ENCODE assay signal across 11 cellular contexts in the genomic region with DNA sequence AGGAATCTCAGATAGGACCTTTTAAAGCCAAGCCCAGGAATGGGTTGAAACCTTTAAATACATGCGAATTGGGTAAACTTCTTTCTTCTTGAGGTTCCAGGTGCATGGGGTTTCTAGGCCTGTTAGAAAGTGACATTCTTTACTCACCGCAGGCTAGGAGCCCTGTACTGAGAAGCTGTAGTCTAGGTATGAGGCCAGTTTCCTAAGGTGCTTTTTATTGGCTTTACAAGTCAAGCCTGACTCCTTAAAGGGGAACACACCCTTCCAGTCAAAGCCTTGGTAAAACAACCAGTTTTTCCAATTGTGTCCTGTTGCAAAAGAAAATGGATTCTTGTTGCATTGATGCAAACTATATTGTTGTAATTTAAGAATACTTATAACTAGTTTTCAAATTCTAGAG.
A peak's percentile ranks its signal among the peaks of the same experiment; 100 is the strongest.
DNase-seq lines count a peak whose midpoint lies in the region; ATAC-seq and TF ChIP-seq lines count a peak whose summit lies in the region.
"Had no signal": no experiment of that assay in that cellular context is flagged by ENCODE, and none has a peak within 500 bp of the region (broad histone marks: within the 10 kb centered on the region; RNA-seq: fewer than 3 reads in every experiment).

No MANE protein-coding gene starts in this region.

- H4K20me1 ChIP-seq in hepatocyte (ENCODE audit: insufficient read depth, poor library complexity, severe bottlenecking) = no peaks in the 10 kb centered on the region

- ATAC-seq in GM18508 (IDR thresholded peaks at IDR 0.05; ENCODE audit: insufficient read depth, unreplicated experiment) (peak; percentile 90), GM21515 (IDR thresholded peaks at IDR 0.05; ENCODE audit: unreplicated experiment) (peak; percentile 89), HG03108 (IDR thresholded peaks at IDR 0.05; ENCODE audit: unreplicated experiment) (peak; percentile 77)

- H3K27ac ChIP-seq in hepatocyte = no peak overlapping the region

- no peak overlapping the region for H3K4me2 ChIP-seq in hepatocyte

- H3K27me3 ChIP-seq in hepatocyte = no peaks in the 10 kb centered on the region

- no peak overlapping the region for H2AFZ ChIP-seq in hepatocyte

- H3K9me2 ChIP-seq in hepatocyte (replicated peaks; ENCODE audit: insufficient read depth) = no peaks in the 10 kb centered on the region

- no peaks in the 10 kb centered on the region for H3K9me3 ChIP-seq in hepatocyte (ENCODE audit: low read depth)

- no peaks in the 10 kb centered on the region for H3K79me2 ChIP-seq in hepatocyte

- peak; percentile 37 for DNase-seq in hepatocyte (ENCODE audit: low spot score)
- DNase-seq in LoVo (ENCODE audit: low spot score) = no peak
- DNase-seq in T-helper 1 cell = no peak
- no peak for DNase-seq in NCI-H510A treated with DMSO at 0.1 percent for 48 hours (lab: John Stamatoyannopoulos, UW)
- no peak for DNase-seq in C1 segment of cervical spinal cord (lab: John Stamatoyannopoulos, UW)
- DNase-seq: activated naive CD8-positive, alpha-beta T cell treated with anti-CD3 and anti-CD28 coated beads, Interleukin-2, amount 10 ng/mL, durations not matched to agents 7 days and 5 days; CD4-positive, CD25-positive, alpha-beta regulatory T cell; NCI-H345 had no signal

- WGBS in hepatocyte (ENCODE audit: low lambda C conversion rate, missing lambda C conversion rate) = 67% methylated on average over 2 of the region's 2 CpGs

- H3K36me3 ChIP-seq in hepatocyte (replicated peaks; ENCODE audit: insufficient read depth, low read depth) = no peaks in the 10 kb centered on the region

- H3K4me1 ChIP-seq in hepatocyte (ENCODE audit: insufficient read depth) = peaks cover 11% of the 10 kb centered on the region

- no peak for TF ChIP-seq CTCF in hepatocyte (IDR thresholded peaks at IDR 0.05; ENCODE audit: poor library complexity)

- H3K4me3 ChIP-seq in hepatocyte = no peak overlapping the region
